ENCODE assay signal across 8 cellular contexts in genomic region chr5:77957-78804, GRCh38. TPM values are rescaled to one million over a fixed set of nuclear protein-coding genes. Genes with fewer than 3 reads are reported as not detected.
DNase-seq lines count a peak whose midpoint lies in the region; ATAC-seq and TF ChIP-seq lines count a peak whose summit lies in the region.

No MANE protein-coding gene starts in this region.

- no peaks in the 10 kb centered on the region for H3K27me3 ChIP-seq in mesendoderm (ENCODE audit: insufficient read depth, low read length, poor library complexity)
- H3K27me3 ChIP-seq in ovary = no peaks in the 10 kb centered on the region

- H2AK5ac ChIP-seq in mesendoderm (ENCODE audit: low read length) = no peak overlapping the region

- no peak for TF ChIP-seq POLR2A in ovary (IDR thresholded peaks at IDR 0.05)

- no peak overlapping the region for H2BK120ac ChIP-seq in mesendoderm (ENCODE audit: low read depth, low read length)

- H3K18ac ChIP-seq in mesendoderm (ENCODE audit: low read length) = no peak overlapping the region

- intact Hi-C loops in Right ventricle myocardium inferior (cut with DNase I) (no loop called here), cardiac septum (cut with DNase I) (no loop called here), ovary (cut with DNase I) (no loop called here)

- WGBS in mesendoderm (ENCODE audit: extremely low coverage, insufficient coverage, low lambda C conversion rate) = no CpG with 5 or more reads among the region's 17 CpGs
- 77 to 80% (median 78%) methylated on average over 17 of the region's 17 CpGs for WGBS in ovary, 3 donors

- H3K56ac ChIP-seq in mesendoderm (ENCODE audit: low read length) = no peak overlapping the region

- TF ChIP-seq CTCF in astrocyte of the cerebellum (IDR thresholded peaks at IDR 0.05; ENCODE audit: low read depth, low read length, missing control alignments) = no peak
- no peak for TF ChIP-seq CTCF in ovary (IDR thresholded peaks at IDR 0.05)

- H3K4me2 ChIP-seq in mesendoderm (ENCODE audit: low read length) = no peak overlapping the region

- no peak overlapping the region for H2BK15ac ChIP-seq in mesendoderm (replicated peaks; ENCODE audit: low read depth)

- no peak overlapping the region for H4K5ac ChIP-seq in mesendoderm (ENCODE audit: low read length)

- H4K8ac ChIP-seq in mesendoderm (ENCODE audit: low read depth, low read length) = no peak overlapping the region

- no peaks in the 10 kb centered on the region for H3K9me3 ChIP-seq in ovary

- H3K79me1 ChIP-seq in mesendoderm (ENCODE audit: low read length) = no peaks in the 10 kb centered on the region

- H2BK5ac ChIP-seq in mesendoderm (ENCODE audit: low read length) = no peak overlapping the region

- no peak overlapping the region for H3K9ac ChIP-seq in mesendoderm (ENCODE audit: low read length)

- DNase-seq in Right ventricle myocardium inferior (ENCODE audit: missing footprints) = no peak
- no peak for DNase-seq in cardiac septum (ENCODE audit: low spot score)
- DNase-seq in NCI-H1092 (lab: John Stamatoyannopoulos, UW) = peak; percentile 50
- DNase-seq in astrocyte of the cerebellum (ENCODE audit: low read depth) = peak; percentile 75
- peak; percentile 45 for DNase-seq in mesendoderm
- DNase-seq in SKM-1 (lab: John Stamatoyannopoulos, UW; ENCODE audit: unreplicated experiment) = no peak
- no peak for DNase-seq in GM19240 (ENCODE audit: insufficient read length, low spot score)
- no peak for DNase-seq in ovary

- H3K27ac ChIP-seq in mesendoderm (ENCODE audit: low read depth, low read length) = no peak overlapping the region
- no peak overlapping the region for H3K27ac ChIP-seq in ovary

- no peak overlapping the region for H3K23ac ChIP-seq in mesendoderm (ENCODE audit: low read length)

- in situ Hi-C loops in astrocyte of the cerebellum (cut with HindIII; ENCODE audit: low sequenced_read_pairs) = no loop called here

- no peaks in the 10 kb centered on the region for H3K79me2 ChIP-seq in mesendoderm (ENCODE audit: control insufficient read depth, insufficient read depth, low read length)

- H3K4me1 ChIP-seq in mesendoderm (ENCODE audit: control insufficient read depth, low read depth, low read length) (peaks cover 5% of the 10 kb centered on the region), ovary (ENCODE audit: insufficient read depth) (no peaks in the 10 kb centered on the region)

- TF ChIP-seq EP300 in ovary (IDR thresholded peaks at IDR 0.05) = no peak

- H3K4me3 ChIP-seq in astrocyte of the cerebellum (ENCODE audit: low read depth, low read length) (no peak overlapping the region), mesendoderm (ENCODE audit: low read length) (no peak overlapping the region), ovary (no peak overlapping the region)

- H3K36me3 ChIP-seq in mesendoderm (ENCODE audit: control insufficient read depth, insufficient read depth, low read length) (no peaks in the 10 kb centered on the region), ovary (no peaks in the 10 kb centered on the region)

- ATAC-seq in Right ventricle myocardium inferior = peak; percentile 79

- no peak overlapping the region for H3K4ac ChIP-seq in mesendoderm (ENCODE audit: low read depth, low read length)

RNA-seq across cellular contexts. Expression of gene PLEKHG4B, which starts 13.8 kb away (rescaled TPM):
- not detected for total RNA-seq in Right ventricle myocardium inferior
- 0.03 TPM for total RNA-seq in cardiac septum
- polyA plus RNA-seq in mesendoderm (2013, experiment 1 of 2) = 22.0 TPM
- 23.1 TPM for polyA plus RNA-seq in mesendoderm (2013, experiment 2 of 2)
- 1 to 10 TPM; 1.1 to 4.0 (median 2.0) TPM for total RNA-seq in ovary
- polyA plus RNA-seq in ovary = under 1 TPM; 0.47 to 0.85 TPM

Comparison
In these comparisons a context has a peak if more than half of its experiments do, and no peak if none do; other contexts are left out.
1. DNase-seq: peak in NCI-H1092 (single experiment), astrocyte of the cerebellum (single experiment) and mesendoderm (single experiment); none in Right ventricle myocardium inferior (single experiment), cardiac septum (single experiment), SKM-1 (single experiment), GM19240 (single experiment) and ovary (0 of 5).